ENCODE assay signal across 1 cellular context in the genomic region with DNA sequence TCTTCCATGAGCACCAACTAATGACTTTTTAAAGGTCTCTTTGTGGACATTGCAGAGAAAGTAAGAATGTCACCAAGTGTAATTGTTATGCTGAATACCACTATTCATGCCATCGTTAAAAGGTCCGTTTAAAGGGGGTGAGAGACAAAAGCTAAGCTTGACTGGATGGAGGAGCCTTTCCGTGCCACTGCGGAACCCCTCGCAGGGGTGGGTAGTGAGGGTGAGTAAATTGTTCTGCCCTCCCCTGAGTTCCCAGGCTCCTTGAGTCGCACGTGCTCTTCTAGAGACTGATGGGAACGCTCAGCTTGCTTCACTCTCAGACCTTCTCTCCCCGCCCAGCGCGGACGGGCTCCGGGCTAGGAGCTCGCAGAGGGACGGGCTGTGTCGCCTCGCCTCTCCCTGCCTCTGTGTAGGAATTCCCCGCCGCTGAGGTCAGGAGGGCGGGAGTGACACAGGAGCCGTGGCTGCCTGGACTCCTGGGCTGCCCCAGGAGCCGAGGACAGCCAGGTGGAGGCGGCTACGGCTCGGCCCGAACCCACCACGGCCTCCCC.
TF ChIP-seq lines count a peak whose summit lies in the region.

No MANE protein-coding gene starts in this region.

TF ChIP-seq in SK-N-SH treated with all-trans-retinoic acid at 6 μM for 48 hours, 23 proteins besides CTCF, POLR2A, EP300 and RAD21 (continued from another document):
- TF ChIP-seq, protein P1, sequence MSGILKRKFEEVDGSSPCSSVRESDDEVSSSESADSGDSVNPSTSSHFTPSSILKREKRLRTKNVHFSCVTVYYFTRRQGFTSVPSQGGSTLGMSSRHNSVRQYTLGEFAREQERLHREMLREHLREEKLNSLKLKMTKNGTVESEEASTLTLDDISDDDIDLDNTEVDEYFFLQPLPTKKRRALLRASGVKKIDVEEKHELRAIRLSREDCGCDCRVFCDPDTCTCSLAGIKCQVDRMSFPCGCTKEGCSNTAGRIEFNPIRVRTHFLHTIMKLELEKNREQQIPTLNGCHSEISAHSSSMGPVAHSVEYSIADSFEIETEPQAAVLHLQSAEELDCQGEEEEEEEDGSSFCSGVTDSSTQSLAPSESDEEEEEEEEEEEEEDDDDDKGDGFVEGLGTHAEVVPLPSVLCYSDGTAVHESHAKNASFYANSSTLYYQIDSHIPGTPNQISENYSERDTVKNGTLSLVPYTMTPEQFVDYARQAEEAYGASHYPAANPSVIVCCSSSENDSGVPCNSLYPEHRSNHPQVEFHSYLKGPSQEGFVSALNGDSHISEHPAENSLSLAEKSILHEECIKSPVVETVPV (CRISPR knock-in tag; IDR thresholded peaks at IDR 0.05), result no peak
- no peak for TF ChIP-seq PPARA (CRISPR knock-in tag; IDR thresholded peaks at IDR 0.05; ENCODE audit: borderline replicate concordance)
- TF ChIP-seq, protein P2, sequence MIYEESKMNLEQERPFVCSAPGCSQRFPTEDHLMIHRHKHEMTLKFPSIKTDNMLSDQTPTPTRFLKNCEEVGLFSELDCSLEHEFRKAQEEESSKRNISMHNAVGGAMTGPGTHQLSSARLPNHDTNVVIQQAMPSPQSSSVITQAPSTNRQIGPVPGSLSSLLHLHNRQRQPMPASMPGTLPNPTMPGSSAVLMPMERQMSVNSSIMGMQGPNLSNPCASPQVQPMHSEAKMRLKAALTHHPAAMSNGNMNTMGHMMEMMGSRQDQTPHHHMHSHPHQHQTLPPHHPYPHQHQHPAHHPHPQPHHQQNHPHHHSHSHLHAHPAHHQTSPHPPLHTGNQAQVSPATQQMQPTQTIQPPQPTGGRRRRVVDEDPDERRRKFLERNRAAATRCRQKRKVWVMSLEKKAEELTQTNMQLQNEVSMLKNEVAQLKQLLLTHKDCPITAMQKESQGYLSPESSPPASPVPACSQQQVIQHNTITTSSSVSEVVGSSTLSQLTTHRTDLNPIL (CRISPR knock-in tag; IDR thresholded peaks at IDR 0.05; ENCODE audit: low read depth), result no peak
- TF ChIP-seq ZNF565 (CRISPR knock-in tag; conservative IDR thresholded peaks at IDR 0.05; ENCODE audit: low read depth), result no peak
- TF ChIP-seq, protein P3, sequence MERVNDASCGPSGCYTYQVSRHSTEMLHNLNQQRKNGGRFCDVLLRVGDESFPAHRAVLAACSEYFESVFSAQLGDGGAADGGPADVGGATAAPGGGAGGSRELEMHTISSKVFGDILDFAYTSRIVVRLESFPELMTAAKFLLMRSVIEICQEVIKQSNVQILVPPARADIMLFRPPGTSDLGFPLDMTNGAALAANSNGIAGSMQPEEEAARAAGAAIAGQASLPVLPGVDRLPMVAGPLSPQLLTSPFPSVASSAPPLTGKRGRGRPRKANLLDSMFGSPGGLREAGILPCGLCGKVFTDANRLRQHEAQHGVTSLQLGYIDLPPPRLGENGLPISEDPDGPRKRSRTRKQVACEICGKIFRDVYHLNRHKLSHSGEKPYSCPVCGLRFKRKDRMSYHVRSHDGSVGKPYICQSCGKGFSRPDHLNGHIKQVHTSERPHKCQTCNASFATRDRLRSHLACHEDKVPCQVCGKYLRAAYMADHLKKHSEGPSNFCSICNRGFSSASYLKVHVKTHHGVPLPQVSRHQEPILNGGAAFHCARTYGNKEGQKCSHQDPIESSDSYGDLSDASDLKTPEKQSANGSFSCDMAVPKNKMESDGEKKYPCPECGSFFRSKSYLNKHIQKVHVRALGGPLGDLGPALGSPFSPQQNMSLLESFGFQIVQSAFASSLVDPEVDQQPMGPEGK (CRISPR knock-in tag; IDR thresholded peaks at IDR 0.05; ENCODE audit: borderline replicate concordance), result no peak
- TF ChIP-seq ZNF70 (CRISPR knock-in tag; IDR thresholded peaks at IDR 0.05), result no peak
- TF ChIP-seq ESRRG (CRISPR knock-in tag; IDR thresholded peaks at IDR 0.05), result no peak
- TF ChIP-seq TOX (CRISPR knock-in tag; IDR thresholded peaks at IDR 0.05; ENCODE audit: borderline replicate concordance), result no peak
- TF ChIP-seq ZC3H10 (CRISPR knock-in tag; IDR thresholded peaks at IDR 0.05), result no peak
- TF ChIP-seq ISL1 (CRISPR knock-in tag; IDR thresholded peaks at IDR 0.05), result no peak
TF ChIP-seq in SK-N-SH treated with all-trans-retinoic acid at 6 μM for 48 hours: peak in this region for 0.
